In the genomic region with DNA sequence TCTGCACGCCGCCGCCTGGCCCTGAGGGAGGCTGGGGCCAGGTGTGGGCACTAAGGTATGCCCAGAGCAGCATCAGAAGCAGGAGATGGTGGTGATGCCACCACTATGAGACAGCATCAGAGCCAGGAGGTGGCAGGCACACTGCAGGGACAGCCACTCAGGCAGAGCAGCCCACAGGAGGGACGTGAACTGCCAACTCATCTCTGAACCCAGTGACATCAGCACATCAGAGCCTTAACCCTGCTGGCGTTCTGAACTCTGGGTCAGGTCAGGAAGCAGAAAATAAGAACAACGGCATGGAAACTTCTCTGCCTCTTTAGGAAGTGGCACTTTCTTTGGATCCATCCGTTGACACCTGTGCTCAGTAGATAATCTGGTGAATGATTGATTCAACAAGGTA, we compare ENCODE assay signal across 1 cellular context.
TF ChIP-seq lines count a peak whose summit lies in the region.

No MANE protein-coding gene starts in this region.

TF ChIP-seq in H1, 55 proteins besides CTCF, POLR2A, EP300 and RAD21:
- TF ChIP-seq TAF7 (optimal IDR thresholded peaks at IDR 0.05; ENCODE audit: borderline replicate concordance, low read depth, low read length) (no peak), TCF12 (IDR thresholded peaks at IDR 0.05; ENCODE audit: low read depth, low read length) (no peak), YY1 (IDR thresholded peaks at IDR 0.05; ENCODE audit: low read depth, low read length) (no peak), KDM1A (IDR thresholded peaks at IDR 0.05; ENCODE audit: borderline replicate concordance, low read length) (no peak), MAFK (IDR thresholded peaks at IDR 0.05; ENCODE audit: low read depth, low read length) (0 out of 2 replicates have a peak, but pooled peaks have one; percentile 6), SRF (IDR thresholded peaks at IDR 0.05; ENCODE audit: low read depth, low read length) (no peak), SP1 (IDR thresholded peaks at IDR 0.05; ENCODE audit: low read depth, low read length) (no peak), KDM4A (IDR thresholded peaks at IDR 0.05; ENCODE audit: low read depth, low read length, severe bottlenecking) (no peak), CREB1 (IDR thresholded peaks at IDR 0.05) (no peak), CHD2 (IDR thresholded peaks at IDR 0.05; ENCODE audit: low read length) (no peak), BACH1 (IDR thresholded peaks at IDR 0.05; ENCODE audit: low read length) (0 out of 2 replicates have a peak, but pooled peaks have one; percentile 47)
